Comparison of ENCODE assay signal across 1 cellular context in the genomic region with DNA sequence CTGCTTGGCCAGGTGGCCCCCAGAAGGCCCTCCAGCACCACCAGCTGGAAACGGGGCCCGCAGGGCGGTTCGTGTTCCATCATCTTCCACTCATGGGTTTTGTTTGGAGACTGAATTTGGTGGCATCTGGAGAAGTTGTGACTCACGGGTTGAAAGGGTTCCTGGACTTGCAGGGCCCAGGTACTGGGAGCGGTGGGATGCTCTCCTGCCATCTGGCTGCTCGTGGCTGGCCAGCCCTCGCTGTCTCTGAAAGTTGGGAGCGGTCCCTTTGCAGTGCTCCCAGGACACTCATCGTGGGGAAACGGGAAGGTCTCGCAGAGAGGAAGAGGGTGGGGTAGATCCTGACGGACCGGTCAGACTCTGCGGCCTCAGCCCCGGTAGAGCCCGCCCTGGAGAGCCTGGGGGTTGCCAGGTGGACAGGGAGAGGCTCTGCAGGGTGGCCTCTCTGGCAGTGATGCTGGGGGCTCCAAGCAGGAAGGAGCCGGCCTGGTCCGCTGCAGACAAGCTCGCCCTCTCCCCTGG.
TF ChIP-seq lines count a peak whose summit lies in the region.

No MANE protein-coding gene starts in this region.

TF ChIP-seq in HepG2, 621 proteins besides CTCF, POLR2A, EP300 and RAD21 (continued from another document):
- TF ChIP-seq MLXIP (CRISPR knock-in tag; IDR thresholded peaks at IDR 0.05; ENCODE audit: borderline replicate concordance) (no peak), ZNF121 (CRISPR knock-in tag; IDR thresholded peaks at IDR 0.05) (no peak), ZNF234 (CRISPR knock-in tag; conservative IDR thresholded peaks at IDR 0.05) (no peak), SALL2 (CRISPR knock-in tag; IDR thresholded peaks at IDR 0.05) (no peak), NCOA5 (CRISPR knock-in tag; IDR thresholded peaks at IDR 0.05) (no peak), CHCHD3 (CRISPR knock-in tag; IDR thresholded peaks at IDR 0.05) (no peak), AGO2 (optimal IDR thresholded peaks at IDR 0.05; ENCODE audit: low read depth, low read length) (no peak), IKZF1 (IDR thresholded peaks at IDR 0.05) (no peak), ZNF232 (CRISPR knock-in tag; IDR thresholded peaks at IDR 0.05; ENCODE audit: borderline replicate concordance) (no peak), SP1 (IDR thresholded peaks at IDR 0.05) (no peak), SP1 (CRISPR knock-in tag; IDR thresholded peaks at IDR 0.05) (no peak), PRDM10 (CRISPR knock-in tag; IDR thresholded peaks at IDR 0.05; ENCODE audit: low read depth) (no peak), ZNF737 (CRISPR knock-in tag; IDR thresholded peaks at IDR 0.05; ENCODE audit: borderline replicate concordance) (no peak), SOX13 (IDR thresholded peaks at IDR 0.05) (no peak), SOX13 (CRISPR knock-in tag; conservative IDR thresholded peaks at IDR 0.05 in 1 of 2, IDR thresholded peaks at IDR 0.05 in 1 of 2) (no peak), KDM6A (CRISPR knock-in tag; IDR thresholded peaks at IDR 0.05; ENCODE audit: low read depth) (no peak)
- TF ChIP-seq, protein P1, sequence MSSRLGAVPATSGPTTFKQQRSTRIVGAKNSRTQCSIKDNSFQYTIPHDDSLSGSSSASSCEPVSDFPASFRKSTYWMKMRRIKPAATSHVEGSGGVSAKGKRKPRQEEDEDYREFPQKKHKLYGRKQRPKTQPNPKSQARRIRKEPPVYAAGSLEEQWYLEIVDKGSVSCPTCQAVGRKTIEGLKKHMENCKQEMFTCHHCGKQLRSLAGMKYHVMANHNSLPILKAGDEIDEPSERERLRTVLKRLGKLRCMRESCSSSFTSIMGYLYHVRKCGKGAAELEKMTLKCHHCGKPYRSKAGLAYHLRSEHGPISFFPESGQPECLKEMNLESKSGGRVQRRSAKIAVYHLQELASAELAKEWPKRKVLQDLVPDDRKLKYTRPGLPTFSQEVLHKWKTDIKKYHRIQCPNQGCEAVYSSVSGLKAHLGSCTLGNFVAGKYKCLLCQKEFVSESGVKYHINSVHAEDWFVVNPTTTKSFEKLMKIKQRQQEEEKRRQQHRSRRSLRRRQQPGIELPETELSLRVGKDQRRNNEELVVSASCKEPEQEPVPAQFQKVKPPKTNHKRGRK (CRISPR knock-in tag; IDR thresholded peaks at IDR 0.05) = no peak
- TF ChIP-seq, protein P2, sequence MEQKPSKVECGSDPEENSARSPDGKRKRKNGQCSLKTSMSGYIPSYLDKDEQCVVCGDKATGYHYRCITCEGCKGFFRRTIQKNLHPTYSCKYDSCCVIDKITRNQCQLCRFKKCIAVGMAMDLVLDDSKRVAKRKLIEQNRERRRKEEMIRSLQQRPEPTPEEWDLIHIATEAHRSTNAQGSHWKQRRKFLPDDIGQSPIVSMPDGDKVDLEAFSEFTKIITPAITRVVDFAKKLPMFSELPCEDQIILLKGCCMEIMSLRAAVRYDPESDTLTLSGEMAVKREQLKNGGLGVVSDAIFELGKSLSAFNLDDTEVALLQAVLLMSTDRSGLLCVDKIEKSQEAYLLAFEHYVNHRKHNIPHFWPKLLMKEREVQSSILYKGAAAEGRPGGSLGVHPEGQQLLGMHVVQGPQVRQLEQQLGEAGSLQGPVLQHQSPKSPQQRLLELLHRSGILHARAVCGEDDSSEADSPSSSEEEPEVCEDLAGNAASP (CRISPR knock-in tag; IDR thresholded peaks at IDR 0.05; ENCODE audit: borderline replicate concordance) = no peak
